In the genomic region with DNA sequence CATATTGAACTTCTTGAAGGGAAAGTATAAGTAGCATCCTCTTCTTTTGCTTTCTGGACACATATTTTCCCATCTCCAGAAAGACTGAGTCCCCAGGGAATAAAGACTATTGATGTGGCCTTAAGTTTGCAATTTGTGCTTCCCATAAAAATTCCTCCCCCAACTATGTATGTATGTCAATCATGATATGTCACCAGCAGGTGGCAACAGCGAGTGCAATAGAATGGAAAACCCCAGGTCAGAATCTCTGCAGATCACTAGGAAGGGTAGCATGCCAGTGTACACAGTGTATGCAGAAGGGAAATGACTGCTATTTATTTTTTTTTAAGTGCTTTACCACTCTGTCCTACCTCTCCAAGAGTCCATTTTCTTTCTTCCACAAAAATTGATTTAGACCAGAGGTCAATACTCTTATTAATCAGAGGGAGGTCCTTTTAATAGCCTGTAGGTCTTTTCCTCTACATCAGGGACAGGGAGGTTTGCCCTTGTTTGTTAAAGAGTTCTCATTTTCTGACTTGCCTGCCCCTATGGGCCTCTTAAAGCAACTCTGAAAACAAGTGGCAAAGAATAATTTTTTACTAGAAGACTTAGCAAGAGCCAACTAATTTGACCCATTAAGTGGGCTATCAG, we compare ENCODE assay signal across 8 cellular contexts.
DNase-seq lines count a peak whose midpoint lies in the region; ATAC-seq and TF ChIP-seq lines count a peak whose summit lies in the region.

No MANE protein-coding gene starts in this region.

- H3K27me3 ChIP-seq in AG04450 (ENCODE audit: control insufficient read depth, insufficient read depth, low read length): no peaks in the 10 kb centered on the region
- no peaks in the 10 kb centered on the region for H3K27me3 ChIP-seq in MM.1S (replicated peaks; ENCODE audit: insufficient read depth, low read length)
- H3K27me3 ChIP-seq in SJSA1 (replicated peaks): no peaks in the 10 kb centered on the region

- POLR2A ChIA-PET in AG04450 (lab: Yijun Ruan, JAX): no interaction called here

- H3K27ac Mint-ChIP-seq in stimulated activated naive B cell treated with anti-CD40 and anti-IgM and Interleukin-4, amounts not matched to agents 10 μg/mL and 1 μg/mL and 100 μg/mL, for 72 hours: no peak overlapping the region

- no peak overlapping the region for H3K4me3 ChIP-seq in AG04450 (ENCODE audit: low read depth, low read length)
- H3K4me3 ChIP-seq in MM.1S (ENCODE audit: low read length): no peak overlapping the region
- H3K4me3 ChIP-seq in SJSA1: no peak overlapping the region
- no peak overlapping the region for H3K4me3 ChIP-seq in lower leg skin (ENCODE audit: low read depth, poor library complexity, severe bottlenecking)

- H3K9me3 ChIP-seq in AG04450 (ENCODE audit: control insufficient read depth, insufficient read depth, low read length) (no peaks in the 10 kb centered on the region), MM.1S (replicated peaks; ENCODE audit: insufficient read depth, low read length) (no peaks in the 10 kb centered on the region), SJSA1 (replicated peaks) (no peaks in the 10 kb centered on the region)

- H3K79me2 ChIP-seq in MM.1S (ENCODE audit: low read length): no peaks in the 10 kb centered on the region

- H3K9me3 Mint-ChIP-seq in stimulated activated naive B cell treated with anti-CD40 and anti-IgM and Interleukin-4, amounts not matched to agents 10 μg/mL and 1 μg/mL and 100 μg/mL, for 72 hours: no peaks in the 10 kb centered on the region

- in situ Hi-C loops in GM13976 (cut with MboI; ENCODE audit: low sequenced_read_pairs, unreplicated experiment): loop anchor here (25.0 kb wide), 1 partner anchor 1033 kb away; no protein-coding TSS in a partner anchor

- no peaks in the 10 kb centered on the region for H3F3A ChIP-seq in MM.1S (ENCODE audit: insufficient read depth, low read length)

- H3K4me2 ChIP-seq in MM.1S (ENCODE audit: low read depth, low read length): no peak overlapping the region

- H3K36me3 Mint-ChIP-seq in stimulated activated naive B cell treated with anti-CD40 and anti-IgM and Interleukin-4, amounts not matched to agents 10 μg/mL and 1 μg/mL and 100 μg/mL, for 72 hours: no peaks in the 10 kb centered on the region

- ATAC-seq in HG02623 (IDR thresholded peaks at IDR 0.05; ENCODE audit: unreplicated experiment): peak; percentile 97
- ATAC-seq in stimulated activated naive B cell treated with anti-CD40 and anti-IgM and Interleukin-4, amounts not matched to agents 10 μg/mL and 1 μg/mL and 100 μg/mL, for 72 hours (replicated peaks): peak; percentile 83 to 94

- no peaks in the 10 kb centered on the region for H3K27me3 Mint-ChIP-seq in stimulated activated naive B cell treated with anti-CD40 and anti-IgM and Interleukin-4, amounts not matched to agents 10 μg/mL and 1 μg/mL and 100 μg/mL, for 72 hours

- no peak overlapping the region for H3K9ac ChIP-seq in MM.1S (ENCODE audit: low read length)

- no peaks in the 10 kb centered on the region for H4K20me1 ChIP-seq in MM.1S (ENCODE audit: insufficient read depth, low read length)

- H3K9me2 ChIP-seq in MM.1S (replicated peaks; ENCODE audit: insufficient read depth, low read length): no peaks in the 10 kb centered on the region

- H3K4me3 Mint-ChIP-seq in stimulated activated naive B cell treated with anti-CD40 and anti-IgM and Interleukin-4, amounts not matched to agents 10 μg/mL and 1 μg/mL and 100 μg/mL, for 72 hours: no peak overlapping the region

- H3K27ac ChIP-seq in AG04450 (ENCODE audit: low read depth, low read length) (no peak overlapping the region), MM.1S (ENCODE audit: low read length) (no peak overlapping the region), SJSA1 (no peak overlapping the region)

- DNase-seq in AG04450 (ENCODE audit: low read depth, low spot score) (peak; percentile 3), GM13976 (ENCODE audit: low spot score) (peak; percentile 35), MM.1S (peak; percentile 64), SJSA1 (ENCODE audit: low read depth in 1 of 2, low spot score in 2 of 2) (peak; percentile 37 to 48), dermis microvascular lymphatic vessel endothelial cell (ENCODE audit: low read depth in 2 of 2) (peak; percentile 68 to 76), lower leg skin (ENCODE audit: low spot score in 2 of 2) (peak; percentile 70 to 88)
- DNase-seq in stimulated activated naive B cell treated with anti-CD40 and anti-IgM and Interleukin-4, amounts not matched to agents 10 μg/mL and 1 μg/mL and 100 μg/mL, for 72 hours: peak; percentile 25

- TF ChIP-seq CTCF in AG04450 (IDR thresholded peaks at IDR 0.05; ENCODE audit: low read depth, low read length) (peak; percentile 73), GM13976 (IDR thresholded peaks at IDR 0.05; ENCODE audit: borderline replicate concordance, control extremely low read depth, extremely low read depth, insufficient read depth, missing control alignments) (peak; percentile 65), MM.1S (IDR thresholded peaks at IDR 0.05; ENCODE audit: low read length) (peak; percentile 76), lower leg skin (IDR thresholded peaks at IDR 0.05) (no peak)

- CTCF ChIA-PET in AG04450 (lab: Charles Lee): interaction anchor here (0.6 to 3.8 kb wide), 12 partner anchors 12 to 1894 kb away, joined by 3 to 29 read pairs (median 4); no protein-coding TSS in a partner anchor

- H3K4me1 Mint-ChIP-seq in stimulated activated naive B cell treated with anti-CD40 and anti-IgM and Interleukin-4, amounts not matched to agents 10 μg/mL and 1 μg/mL and 100 μg/mL, for 72 hours: no peaks in the 10 kb centered on the region

- WGBS in lower leg skin, 2 donors: 0% methylated on average over 1 of the region's 1 CpG

- H3K4me1 ChIP-seq in MM.1S (ENCODE audit: low read length) (no peaks in the 10 kb centered on the region), SJSA1 (replicated peaks) (no peaks in the 10 kb centered on the region)

- intact Hi-C loops in lower leg skin (cut with DNase I; ENCODE audit: low total_unique reads): loop anchor here (10.0 kb wide), 2 partner anchors 194 to 466 kb away; no protein-coding TSS in a partner anchor

- no peaks in the 10 kb centered on the region for H3K36me3 ChIP-seq in MM.1S (replicated peaks; ENCODE audit: insufficient read depth, low read length)
- H3K36me3 ChIP-seq in SJSA1: no peaks in the 10 kb centered on the region

- no peak overlapping the region for H2AFZ ChIP-seq in MM.1S (ENCODE audit: low read length)

- TF ChIP-seq POLR2A in lower leg skin (IDR thresholded peaks at IDR 0.05): no peak

Comparison
In these comparisons a context has a peak if more than half of its experiments do, and no peak if none do; other contexts are left out.
1. DNase-seq: peak in every context shown above with its lines; median percentile 79 in lower leg skin; 72 in dermis microvascular lymphatic vessel endothelial cell; 64 in MM.1S; 42 in SJSA1; 35 in GM13976; 25 in stimulated activated naive B cell treated with anti-CD40 and anti-IgM and Interleukin-4, amounts not matched to agents 10 μg/mL and 1 μg/mL and 100 μg/mL, for 72 hours; 3 in AG04450.
2. CTCF ChIP-seq: peak in AG04450 (single experiment), GM13976 (single experiment) and MM.1S (single experiment); none in lower leg skin (0 of 3).